In the genomic region with DNA sequence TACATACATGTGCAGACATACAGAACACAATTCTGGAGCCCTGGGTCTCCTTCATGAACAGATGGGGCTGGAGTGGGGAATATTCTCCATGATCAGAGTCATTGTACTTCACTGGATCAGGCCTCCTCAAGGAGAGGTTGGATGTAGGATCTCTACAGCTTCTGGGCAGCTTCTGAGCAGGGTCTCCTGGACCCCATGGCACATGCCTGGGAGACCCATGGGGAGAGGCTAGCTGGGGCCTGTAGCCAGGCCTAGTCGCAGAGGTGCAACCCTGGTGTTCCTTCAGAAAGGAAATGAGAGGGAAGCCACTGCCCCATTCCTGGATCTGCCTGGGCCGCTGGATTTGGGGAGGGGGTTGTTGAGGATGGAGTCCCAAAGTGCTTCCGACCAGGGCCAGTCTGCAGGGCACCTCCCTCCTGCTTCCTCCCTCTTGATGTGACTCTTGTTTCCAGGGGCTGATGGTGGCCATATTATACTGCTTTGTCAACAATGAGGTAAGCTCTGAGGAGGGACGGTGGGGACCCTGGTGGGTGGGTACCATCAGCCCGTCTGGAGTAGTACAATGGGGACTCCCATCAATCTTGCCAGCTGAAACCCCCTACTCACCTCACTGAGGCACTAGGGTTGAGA, we compare ENCODE assay signal across 26 cellular contexts. TPM values are rescaled to one million over a fixed set of nuclear protein-coding genes. Genes with fewer than 3 reads are reported as not detected.
"Had no signal": no experiment of that assay in that cellular context is flagged by ENCODE, and none has a peak within 500 bp of the region (broad histone marks: within the 10 kb centered on the region; RNA-seq: fewer than 3 reads in every experiment).

No MANE protein-coding gene starts in this region.

- H3K4me3 ChIP-seq: esophagus squamous epithelium, heart right ventricle, left ventricle myocardium inferior, lower lobe of right lung, neural progenitor cell, prostate gland, right atrium auricular region, smooth muscle cell, suprapubic skin, transverse colon had no signal

- H3K4me1 Mint-ChIP-seq: nephron had no signal

- H3K36me3 Mint-ChIP-seq: neural progenitor cell had no signal

- ATAC-seq: heart right ventricle; left cardiac atrium; lower lobe of right lung; sciatic nerve; stimulated activated naive CD8-positive, alpha-beta T cell treated with anti-CD3 and anti-CD28 coated beads, Interleukin-15, amount 100 ng/mL, for 72 hours had no signal

- H3K27ac Mint-ChIP-seq: dendritic cell treated with granulocyte-macrophage colony-stimulating factor and Interleukin-4, amounts not matched to agents 40 ng/mL and 50 ng/mL, for 4 days; nephron; neural progenitor cell; stimulated activated naive CD8-positive, alpha-beta T cell treated with anti-CD3 and anti-CD28 coated beads, Interleukin-15, amount 100 ng/mL, for 72 hours had no signal

- H3K9me3 Mint-ChIP-seq: dendritic cell treated with granulocyte-macrophage colony-stimulating factor and Interleukin-4, amounts not matched to agents 40 ng/mL and 50 ng/mL, for 4 days; nephron; neural progenitor cell; stimulated activated naive CD8-positive, alpha-beta T cell treated with anti-CD3 and anti-CD28 coated beads, Interleukin-15, amount 100 ng/mL, for 72 hours had no signal

- DNase-seq: effector memory CD4-positive, alpha-beta T cell; erythroblast; esophagus squamous epithelium; foreskin melanocyte; glutamatergic neuron; heart right ventricle; hippocampal formation; left cardiac atrium; left ventricle myocardium inferior; lower lobe of right lung; stimulated activated CD4-positive, alpha-beta T cell treated with anti-CD3 and anti-CD28 coated beads, Interleukin-12 subunit alpha, Interleukin-12 subunit beta, amount 100 ng/mL, for 4 hours; stimulated activated CD4-positive, alpha-beta T cell treated with anti-CD3 and anti-CD28 coated beads, Interleukin-1b, Interleukin-23, amount 100 ng/mL, for 48 hours; stimulated activated CD4-positive, alpha-beta T cell treated with anti-CD3 and anti-CD28 coated beads, Interleukin-4, amount 100 ng/mL, for 1 hour; stimulated activated CD8-positive, alpha-beta memory T cell treated with anti-CD3 and anti-CD28 coated beads, Interleukin-4, amount 100 ng/mL, for 48 hours; stimulated activated naive CD4-positive, alpha-beta T cell; stimulated activated naive CD8-positive, alpha-beta T cell treated with anti-CD3 and anti-CD28 coated beads, Interleukin-15, amount 100 ng/mL, for 72 hours; transverse colon had no signal

- H3K27ac ChIP-seq: esophagus squamous epithelium, heart right ventricle, left ventricle myocardium inferior, lower lobe of right lung, neural progenitor cell, prostate gland, right atrium auricular region, suprapubic skin, transverse colon had no signal

- H3K4me3 Mint-ChIP-seq: dendritic cell treated with granulocyte-macrophage colony-stimulating factor and Interleukin-4, amounts not matched to agents 40 ng/mL and 50 ng/mL, for 4 days; nephron; neural progenitor cell; stimulated activated naive CD8-positive, alpha-beta T cell treated with anti-CD3 and anti-CD28 coated beads, Interleukin-15, amount 100 ng/mL, for 72 hours had no signal

RNA-seq across cellular contexts. Expression of a gene that starts 31.8 kb away (rescaled TPM):
- total RNA-seq: osteocyte, smooth muscle cell, transverse colon had no signal
